ENCODE assay signal across 1 cellular context in genomic region chr5:149552038-149552494, GRCh38.
TF ChIP-seq lines count a peak whose summit lies in the region.

No MANE protein-coding gene starts in this region.

TF ChIP-seq in K562, 482 proteins besides CTCF, POLR2A, EP300 and RAD21 (continued from another document and continues in another):
- TF ChIP-seq FOXK2 (conservative IDR thresholded peaks at IDR 0.05 in 1 of 2, IDR thresholded peaks at IDR 0.05 in 1 of 2; ENCODE audit: low read depth in 2 of 2) (no peak), ADNP (tag; IDR thresholded peaks at IDR 0.05) (no peak), HNRNPLL (IDR thresholded peaks at IDR 0.05; ENCODE audit: low read depth, low read length, poor library complexity, severe bottlenecking) (no peak), RFX1 (IDR thresholded peaks at IDR 0.05) (no peak), GATA2 (CRISPR knock-in tag; IDR thresholded peaks at IDR 0.05) (no peak), PTBP1 (IDR thresholded peaks at IDR 0.05; ENCODE audit: low read depth, low read length) (no peak), ZNF408 (CRISPR knock-in tag; IDR thresholded peaks at IDR 0.05; ENCODE audit: low read depth) (no peak), USF2 (CRISPR knock-in tag; IDR thresholded peaks at IDR 0.05) (no peak), CBFA2T3 (IDR thresholded peaks at IDR 0.05) (no peak), ZNF395 (CRISPR knock-in tag; IDR thresholded peaks at IDR 0.05) (0 out of 2 replicates have a peak, but pooled peaks have one; percentile 64), ZNF449 (CRISPR knock-in tag; IDR thresholded peaks at IDR 0.05) (no peak), MAFG (tag; conservative IDR thresholded peaks at IDR 0.05) (no peak), TFAP4 (CRISPR knock-in tag; IDR thresholded peaks at IDR 0.05; ENCODE audit: borderline replicate concordance) (no peak), CC2D1A (IDR thresholded peaks at IDR 0.05) (no peak), ZNF444 (CRISPR knock-in tag; IDR thresholded peaks at IDR 0.05) (no peak), ZBTB8A (IDR thresholded peaks at IDR 0.05; ENCODE audit: partially characterized antibody) (no peak), ARNT (IDR thresholded peaks at IDR 0.05) (0 out of 4 replicates have a peak, but pooled peaks of 1 of the 2 experiments have one; percentile 10), ZNF586 (CRISPR knock-in tag; conservative IDR thresholded peaks at IDR 0.05) (no peak), CBX2 (IDR thresholded peaks at IDR 0.05; ENCODE audit: insufficient read depth, low read length, poor library complexity, severe bottlenecking) (no peak), RERE (CRISPR knock-in tag; IDR thresholded peaks at IDR 0.05; ENCODE audit: borderline replicate concordance) (no peak), ZBTB33 (CRISPR knock-in tag; IDR thresholded peaks at IDR 0.05) (no peak), ZNF512 (tag; IDR thresholded peaks at IDR 0.05) (peak; percentile 75), ZNF407 (IDR thresholded peaks at IDR 0.05; ENCODE audit: low read depth) (no peak), SNRNP70 (optimal IDR thresholded peaks at IDR 0.05; ENCODE audit: low read depth, low read length) (no peak), TCF7L2 (IDR thresholded peaks at IDR 0.05; ENCODE audit: low read depth, low read length) (no peak), THRAP3 (IDR thresholded peaks at IDR 0.05; ENCODE audit: borderline replicate concordance) (no peak; the same call in 1 of the 2 replicates), SAP30 (IDR thresholded peaks at IDR 0.05; ENCODE audit: borderline replicate concordance, insufficient read depth, low read depth, low read length, poor library complexity, severe bottlenecking) (no peak), ARID2 (IDR thresholded peaks at IDR 0.05) (no peak), FOXK1 (CRISPR knock-in tag; IDR thresholded peaks at IDR 0.05; ENCODE audit: borderline replicate concordance) (no peak), BRF2 (IDR thresholded peaks at IDR 0.05; ENCODE audit: borderline replicate concordance, insufficient read depth, insufficient read length) (no peak), SMARCE1 (IDR thresholded peaks at IDR 0.05) (no peak)
